ENCODE assay signal across 1 cellular context in genomic region chr19:48933382-48933932, GRCh38.
A peak's percentile ranks its signal among the peaks of the same experiment; 100 is the strongest.
TF ChIP-seq lines count a peak whose summit lies in the region.

TSS of gene DHDH (plus strand) at chr19:48933699. CDS start at chr19:48933722, 23 bp downstream.

TF ChIP-seq in WTC11, 78 proteins besides CTCF, POLR2A, EP300 and RAD21 (continued from another document):
- TF ChIP-seq ZBTB43 (CRISPR knock-in tag; IDR thresholded peaks at IDR 0.05), result 0 out of 2 replicates have a peak, but pooled peaks have one; percentile 22
- TF ChIP-seq FOXP1 (CRISPR knock-in tag; IDR thresholded peaks at IDR 0.05; ENCODE audit: borderline replicate concordance), result peak; percentile 38; the same call in 1 of the 2 replicates
- peak; percentile 55; the same call in 1 of the 2 replicates for TF ChIP-seq HMGXB4 (CRISPR knock-in tag; IDR thresholded peaks at IDR 0.05)
- TF ChIP-seq ETV6 (CRISPR knock-in tag; IDR thresholded peaks at IDR 0.05), result peak; percentile 46; the same call in 1 of the 2 replicates
